ENCODE assay signal across 11 cellular contexts in the genomic region with DNA sequence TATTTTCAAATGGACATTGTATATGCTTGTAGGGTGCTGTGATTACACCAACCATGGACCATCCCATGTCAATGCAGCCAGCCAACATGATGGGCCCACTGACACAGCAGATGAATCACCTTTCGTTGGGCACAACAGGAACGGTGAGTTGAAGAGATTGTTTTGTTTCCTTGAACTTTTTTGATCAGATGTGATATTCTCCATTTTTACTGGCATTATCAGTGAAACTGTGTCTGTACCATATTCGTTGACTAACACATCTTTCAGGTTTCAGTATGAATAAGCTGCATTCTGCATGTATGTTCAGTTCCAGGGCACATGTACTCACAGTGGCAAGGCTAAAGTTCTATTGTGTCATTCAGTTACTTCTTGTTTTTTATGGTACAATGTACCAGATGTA.
DNase-seq lines count a peak whose midpoint lies in the region; ATAC-seq and TF ChIP-seq lines count a peak whose summit lies in the region.
"Had no signal": no experiment of that assay in that cellular context is flagged by ENCODE, and none has a peak within 500 bp of the region (broad histone marks: within the 10 kb centered on the region; RNA-seq: fewer than 3 reads in every experiment).

No MANE protein-coding gene starts in this region.

- in situ Hi-C loops in G401 (cut with HindIII; ENCODE audit: low sequenced_read_pairs) = no loop called here

- peaks cover 5% of the 10 kb centered on the region for H3K4me1 Mint-ChIP-seq in activated T-helper 17 cell treated with anti-CD3 and anti-CD28 coated beads, Interleukin-2, amount 50 U/mL, for 72 hours
- H3K4me1 Mint-ChIP-seq: activated B cell treated with CpG ODN at 0.5 μM for 24 hours had no signal

- H3K27me3 ChIP-seq in esophagus muscularis mucosa = no peaks in the 10 kb centered on the region

- H3K4me3 ChIP-seq in esophagus muscularis mucosa = no peak overlapping the region

- no peak overlapping the region for H3K27ac ChIP-seq in esophagus muscularis mucosa (replicated peaks in 1 of 4)

- H3K9me3 Mint-ChIP-seq in activated T-helper 17 cell treated with anti-CD3 and anti-CD28 coated beads, Interleukin-2, amount 50 U/mL, for 72 hours = no peaks in the 10 kb centered on the region
- H3K9me3 Mint-ChIP-seq: activated B cell treated with CpG ODN at 0.5 μM for 24 hours had no signal

- H3K9me3 ChIP-seq in esophagus muscularis mucosa = no peaks in the 10 kb centered on the region

- TF ChIP-seq EP300 in esophagus muscularis mucosa (IDR thresholded peaks at IDR 0.05) = no peak

- ATAC-seq in GM18861 (IDR thresholded peaks at IDR 0.05; ENCODE audit: unreplicated experiment) (peak; percentile 96), GM19468 (IDR thresholded peaks at IDR 0.05; ENCODE audit: extremely low read depth, unreplicated experiment) (peak; percentile 72), HG03060 (IDR thresholded peaks at IDR 0.05; ENCODE audit: low read depth, unreplicated experiment) (peak; percentile 97)
- ATAC-seq in activated T-helper 17 cell treated with anti-CD3 and anti-CD28 coated beads, Interleukin-2, amount 50 U/mL, for 72 hours (replicated peaks) = peak; percentile 94

- H3K4me1 ChIP-seq in esophagus muscularis mucosa = peaks cover 7 to 19% (median 10%) of the 10 kb centered on the region in 4 donors

- TF ChIP-seq CTCF in esophagus muscularis mucosa (IDR thresholded peaks at IDR 0.05) = no peak

- peaks cover 16% of the 10 kb centered on the region for H3K27me3 Mint-ChIP-seq in activated T-helper 17 cell treated with anti-CD3 and anti-CD28 coated beads, Interleukin-2, amount 50 U/mL, for 72 hours
- H3K27me3 Mint-ChIP-seq: activated B cell treated with CpG ODN at 0.5 μM for 24 hours had no signal

- no peak overlapping the region for H3K4me3 Mint-ChIP-seq in activated T-helper 17 cell treated with anti-CD3 and anti-CD28 coated beads, Interleukin-2, amount 50 U/mL, for 72 hours
- H3K4me3 Mint-ChIP-seq: activated B cell treated with CpG ODN at 0.5 μM for 24 hours had no signal

- TF ChIP-seq POLR2A in esophagus muscularis mucosa (IDR thresholded peaks at IDR 0.05; ENCODE audit: low read depth) = no peak

- H3K36me3 ChIP-seq in esophagus muscularis mucosa = peaks cover 0 to 6% (median 0%) of the 10 kb centered on the region in 4 donors

- no peak overlapping the region for H3K27ac Mint-ChIP-seq in activated T-helper 17 cell treated with anti-CD3 and anti-CD28 coated beads, Interleukin-2, amount 50 U/mL, for 72 hours
- H3K27ac Mint-ChIP-seq: activated B cell treated with CpG ODN at 0.5 μM for 24 hours had no signal

- no peak for DNase-seq in G401 (ENCODE audit: low spot score)
- no peak for DNase-seq in SIG-M5 (lab: John Stamatoyannopoulos, UW)
- no peak for DNase-seq in esophagus muscularis mucosa (ENCODE audit: extremely low spot score)
- DNase-seq: activated B cell treated with CpG ODN at 0.5 μM for 24 hours, KG1, NCI-H2227 treated with DMSO at 0.1 percent for 48 hours, Right ventricle myocardium superior had no signal

- intact Hi-C loops in esophagus muscularis mucosa (cut with DNase I) = no loop called here

- 96% methylated on average over 3 of the region's 3 CpGs for WGBS in esophagus muscularis mucosa

- no peaks in the 10 kb centered on the region for H3K36me3 Mint-ChIP-seq in activated T-helper 17 cell treated with anti-CD3 and anti-CD28 coated beads, Interleukin-2, amount 50 U/mL, for 72 hours (ENCODE audit: low read depth)
